Comparison of ENCODE assay signal across 26 cellular contexts in the genomic region with DNA sequence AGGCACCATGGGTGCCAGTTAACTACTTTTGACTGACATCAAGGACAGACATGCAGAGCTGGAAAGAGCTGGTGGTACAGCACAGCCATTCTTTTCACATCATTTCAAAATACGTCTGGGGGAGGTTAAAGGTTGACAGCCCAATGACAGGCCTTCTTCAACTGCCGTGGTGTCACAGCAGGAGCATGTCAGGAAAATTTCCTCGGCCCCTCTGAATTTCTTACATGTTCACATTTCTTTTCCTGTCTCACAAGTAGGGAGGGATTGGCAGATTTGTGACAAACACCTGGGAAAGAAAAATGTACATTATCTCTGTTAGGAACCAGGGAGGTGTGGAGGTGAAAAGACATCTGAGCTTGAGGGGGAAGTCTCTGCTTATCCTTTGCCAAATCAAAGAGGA.
DNase-seq lines count a peak whose midpoint lies in the region; ATAC-seq, FAIRE-seq and TF ChIP-seq lines count a peak whose summit lies in the region.
"Had no signal": no experiment of that assay in that cellular context is flagged by ENCODE, and none has a peak within 500 bp of the region (broad histone marks: within the 10 kb centered on the region; RNA-seq: fewer than 3 reads in every experiment).

No MANE protein-coding gene starts in this region.

- 71% methylated on average over 3 of the region's 3 CpGs; no CpG with 5 or more reads in 1 of the 2 experiments for WGBS in H1 (ENCODE audit: extremely low coverage in 1 of 2, insufficient coverage in 1 of 2, insufficient read length in 1 of 2, insufficient replicate concordance in 2 of 2, low coverage in 1 of 2, low lambda C conversion rate in 2 of 2, missing lambda C conversion rate in 1 of 2), 2 experiments
- no CpG with 5 or more reads among the region's 3 CpGs for WGBS in neuronal stem cell (ENCODE audit: extremely low coverage in 2 of 2, insufficient read length in 2 of 2, insufficient replicate concordance in 1 of 2), 2 donors
- 50 to 61% (median 57%) methylated on average over 3 of the region's 3 CpGs for WGBS in heart left ventricle, 4 donors

- H3K56ac ChIP-seq in H1 (replicated peaks; ENCODE audit: insufficient read length, low read depth, low read length) = no peak overlapping the region

- no peaks in the 10 kb centered on the region for H3K4me1 ChIP-seq in H1 (replicated peaks in 1 of 4; ENCODE audit: control insufficient read depth in 3 of 4, insufficient read depth in 4 of 4, low read length in 3 of 4)
- H3K4me1 ChIP-seq in neuronal stem cell (ENCODE audit: control insufficient read depth in 2 of 2, insufficient read depth in 1 of 2, low read depth in 1 of 2, low read length in 2 of 2) = peaks cover 1 to 11% of the 10 kb centered on the region in 2 donors
- H3K4me1 ChIP-seq in heart left ventricle = no peaks in the 10 kb centered on the region
- H3K4me1 ChIP-seq: BE2C, BLaER1 had no signal

- intact Hi-C loops in heart left ventricle (cut with DNase I) = no loop called here

- H2AK5ac ChIP-seq in H1 (ENCODE audit: low read depth, low read length) (no peak overlapping the region), neuronal stem cell (ENCODE audit: low read depth, low read length) (no peak overlapping the region)

- H4K20me1 ChIP-seq in H1 (replicated peaks in 1 of 2; ENCODE audit: control insufficient read depth in 1 of 2, insufficient read depth in 2 of 2, low read length in 2 of 2) = no peaks in the 10 kb centered on the region
- H4K20me1 ChIP-seq: BLaER1 had no signal

- H3K36me3 ChIP-seq in H1 (ENCODE audit: control insufficient read depth in 2 of 4, insufficient read depth in 4 of 4, low read length in 3 of 4) = no peaks in the 10 kb centered on the region
- no peaks in the 10 kb centered on the region for H3K36me3 ChIP-seq in neuronal stem cell (replicated peaks in 1 of 2; ENCODE audit: control insufficient read depth in 2 of 2, insufficient read depth in 2 of 2, low read length in 2 of 2)
- H3K36me3 ChIP-seq in heart left ventricle = no peaks in the 10 kb centered on the region
- H3K36me3 ChIP-seq: BE2C, BLaER1 had no signal

- H3K23me2 ChIP-seq in H1 (ENCODE audit: low read depth, low read length) = no peaks in the 10 kb centered on the region

- DNase-seq in NCI-H69 (lab: John Stamatoyannopoulos, UW) = peak; percentile 85
- DNase-seq in H1 (ENCODE audit: low read depth in 1 of 2, low spot score in 2 of 2) = no peak
- no peak for DNase-seq in neuronal stem cell (ENCODE audit: low spot score)
- DNase-seq in heart left ventricle = no peak
- DNase-seq in stimulated activated CD4-positive, alpha-beta T cell treated with anti-CD3 and anti-CD28 coated beads, Interleukin-1b, Interleukin-23, amount 100 ng/mL, for 48 hours = no peak
- no peak for DNase-seq in NCI-H1048 (lab: John Stamatoyannopoulos, UW)
- DNase-seq: 8988T; ACHN; BE2C; C1 segment of cervical spinal cord; CD4-positive, alpha-beta memory T cell; CD4-positive, CD25-positive, alpha-beta regulatory T cell; CD8-positive, alpha-beta memory T cell; COR-L47; DMS 273 treated with DMSO at 0.1 percent for 48 hours; DMS153; DMS53; DMS79; DND-41; EL; GDM1 had no signal

- H4K5ac ChIP-seq in H1 (ENCODE audit: insufficient read length, low read depth, low read length) = no peak overlapping the region

- H2BK15ac ChIP-seq in H1 (ENCODE audit: low read length) = no peak overlapping the region
- H2BK15ac ChIP-seq in neuronal stem cell (ENCODE audit: low read length) = no peak overlapping the region

- H3K9ac ChIP-seq in H1 (replicated peaks in 1 of 4; ENCODE audit: extremely low read depth in 1 of 4, low read depth in 3 of 4, low read length in 3 of 4) (no peak overlapping the region), neuronal stem cell (ENCODE audit: low read depth, low read length, poor library complexity) (no peak overlapping the region)
- H3K9ac ChIP-seq: BLaER1 had no signal

- no peak for TF ChIP-seq CTCF in H1 (IDR thresholded peaks at IDR 0.05; ENCODE audit: control extremely low read depth in 1 of 3, insufficient read depth in 1 of 3, low read depth in 1 of 3, low read length in 3 of 3)
- no peak for TF ChIP-seq CTCF in heart left ventricle (IDR thresholded peaks at IDR 0.05)

- no peak for TF ChIP-seq EP300 in H1 (IDR thresholded peaks at IDR 0.05; ENCODE audit: borderline replicate concordance in 1 of 2, low read depth in 2 of 2, low read length in 2 of 2)

- no peak for TF ChIP-seq POLR2A in H1 (IDR thresholded peaks at IDR 0.05; ENCODE audit: control extremely low read depth in 1 of 2, low read depth in 2 of 2, low read length in 2 of 2)
- no peak for TF ChIP-seq POLR2A in heart left ventricle (IDR thresholded peaks at IDR 0.05)

- H2BK12ac ChIP-seq in H1 (ENCODE audit: low read depth, low read length) = no peak overlapping the region
- no peak overlapping the region for H2BK12ac ChIP-seq in neuronal stem cell (ENCODE audit: low read length)

- H3K14ac ChIP-seq in H1 (ENCODE audit: insufficient read length) (no peak overlapping the region), neuronal stem cell (ENCODE audit: low read length) (no peak overlapping the region)

- no peak overlapping the region for H4K91ac ChIP-seq in H1 (replicated peaks; ENCODE audit: insufficient read length, low read length)
- H4K91ac ChIP-seq in neuronal stem cell (ENCODE audit: low read depth, low read length, poor library complexity) = no peak overlapping the region

- H2BK5ac ChIP-seq in H1 (ENCODE audit: low read depth, low read length) (no peak overlapping the region), neuronal stem cell (ENCODE audit: low read length) (no peak overlapping the region)

- TF ChIP-seq RAD21 in H1 (IDR thresholded peaks at IDR 0.05 in 1 of 2, conservative IDR thresholded peaks at IDR 0.05 in 1 of 2; ENCODE audit: low read depth in 2 of 2, low read length in 2 of 2) = no peak

- H3K4me2 ChIP-seq in H1 (ENCODE audit: insufficient read depth in 1 of 2, low read depth in 2 of 2, low read length in 2 of 2) (no peak overlapping the region), neuronal stem cell (ENCODE audit: insufficient read depth, low read length, poor library complexity, severe bottlenecking) (no peak overlapping the region)
- H3K4me2 ChIP-seq: BLaER1 had no signal

- H3K79me2 ChIP-seq in H1 (ENCODE audit: control insufficient read depth in 1 of 2, insufficient read depth in 2 of 2, low read length in 2 of 2) = no peaks in the 10 kb centered on the region

- no peak overlapping the region for H3K27ac ChIP-seq in H1 (ENCODE audit: low read depth, low read length)
- no peak overlapping the region for H3K27ac ChIP-seq in neuronal stem cell (replicated peaks; ENCODE audit: low read length)
- no peak overlapping the region for H3K27ac ChIP-seq in heart left ventricle
- H3K27ac ChIP-seq: BLaER1 had no signal

- no peak overlapping the region for H3K4ac ChIP-seq in H1 (replicated peaks; ENCODE audit: insufficient read length, low read depth, low read length)
- H3K4ac ChIP-seq in neuronal stem cell (ENCODE audit: low read length) = no peak overlapping the region

- H2AFZ ChIP-seq in H1 (ENCODE audit: low read length) (0 out of 2 replicates have a peak overlapping the region, but pooled peaks have one; percentile 22), neuronal stem cell (ENCODE audit: low read length) (peak overlapping the region; percentile 24)

- H3K9me3 ChIP-seq in H1 (ENCODE audit: insufficient read depth in 2 of 2, low read depth in 1 of 2, low read length in 1 of 2) = no peaks in the 10 kb centered on the region
- no peaks in the 10 kb centered on the region for H3K9me3 ChIP-seq in neuronal stem cell (replicated peaks in 1 of 2; ENCODE audit: control insufficient read depth in 2 of 2, insufficient read depth in 1 of 2, low read depth in 1 of 2, low read length in 2 of 2)
- H3K9me3 ChIP-seq in heart left ventricle = no peaks in the 10 kb centered on the region
- H3K9me3 ChIP-seq: BE2C, BLaER1 had no signal

- H2BK120ac ChIP-seq in H1 (replicated peaks; ENCODE audit: low read depth, low read length) (no peak overlapping the region), neuronal stem cell (ENCODE audit: low read depth, low read length) (no peak overlapping the region)

- H3K4me3 ChIP-seq in H1 (ENCODE audit: extremely low read depth in 1 of 4, insufficient read depth in 2 of 4, low read depth in 3 of 4, low read length in 4 of 4) = no peak overlapping the region
- H3K4me3 ChIP-seq in neuronal stem cell (ENCODE audit: low read length in 2 of 2) = no peak overlapping the region
- no peak overlapping the region for H3K4me3 ChIP-seq in heart left ventricle
- H3K4me3 ChIP-seq: BLaER1, GM12878 had no signal

- no peak for ATAC-seq in heart left ventricle
- ATAC-seq: GM12878 had no signal

- H3K27me3 ChIP-seq in H1 (replicated peaks in 1 of 4; ENCODE audit: control insufficient read depth in 3 of 4, extremely low read depth in 1 of 4, insufficient read depth in 3 of 4, low read length in 3 of 4) (no peaks in the 10 kb centered on the region), neuronal stem cell (ENCODE audit: control insufficient read depth in 3 of 3, insufficient read depth in 3 of 3, low read depth in 1 of 3, low read length in 3 of 3) (no peaks in the 10 kb centered on the region), heart left ventricle (no peaks in the 10 kb centered on the region)
- H3K27me3 ChIP-seq: BE2C, BLaER1 had no signal

- H3K23ac ChIP-seq in H1 (ENCODE audit: insufficient read length) = no peak overlapping the region
- H3K23ac ChIP-seq in neuronal stem cell (ENCODE audit: low read depth, low read length, poor library complexity) = no peak overlapping the region

- CTCF ChIA-PET in H1 (lab: Charles Lee; ENCODE audit: partially characterized antibody) = interaction anchor here (0.9 to 5.0 kb wide), 7 partner anchors 11 to 35 kb away, joined by 3 to 40 read pairs (median 8); no protein-coding TSS in a partner anchor

- H4K8ac ChIP-seq in H1 (ENCODE audit: extremely low read depth, insufficient read depth, low read length) (no peak overlapping the region), neuronal stem cell (ENCODE audit: low read depth, low read length) (no peak overlapping the region)

- POLR2A ChIA-PET in H1 (lab: Charles Lee; ENCODE audit: partially characterized antibody) = no interaction called here

- H3K79me1 ChIP-seq in H1 (ENCODE audit: low read depth, low read length) = no peaks in the 10 kb centered on the region
- H3K79me1 ChIP-seq in neuronal stem cell (ENCODE audit: low read depth, low read length) = no peaks in the 10 kb centered on the region

- H3K18ac ChIP-seq in H1 (ENCODE audit: extremely low read depth, low read length) (no peak overlapping the region), neuronal stem cell (ENCODE audit: low read length) (no peak overlapping the region)

- no peak overlapping the region for H2BK20ac ChIP-seq in H1 (ENCODE audit: low read length)

- no peak for FAIRE-seq in H1 (lab: Jason Lieb, UNC)
- FAIRE-seq: A204.1, GM12878, GM12892, GM18507 had no signal

TF ChIP-seq in H1, 55 proteins besides CTCF, POLR2A, EP300 and RAD21 (continues in another document):
- TF ChIP-seq SIX5 (IDR thresholded peaks at IDR 0.05; ENCODE audit: low read depth, low read length) = no peak
- no peak for TF ChIP-seq BRCA1 (IDR thresholded peaks at IDR 0.05; ENCODE audit: low read depth, low read length)
- no peak for TF ChIP-seq POLR2AphosphoS5 (IDR thresholded peaks at IDR 0.05; ENCODE audit: low read depth, low read length)
- no peak for TF ChIP-seq JUN (IDR thresholded peaks at IDR 0.05; ENCODE audit: low read depth, low read length)
- no peak for TF ChIP-seq EZH2 (IDR thresholded peaks at IDR 0.05; ENCODE audit: low read depth, low read length, severe bottlenecking)
- TF ChIP-seq BCL11A (IDR thresholded peaks at IDR 0.05; ENCODE audit: low read depth in 2 of 2, low read length in 2 of 2) = no peak
